ENCODE assay signal across 9 cellular contexts in the genomic region with DNA sequence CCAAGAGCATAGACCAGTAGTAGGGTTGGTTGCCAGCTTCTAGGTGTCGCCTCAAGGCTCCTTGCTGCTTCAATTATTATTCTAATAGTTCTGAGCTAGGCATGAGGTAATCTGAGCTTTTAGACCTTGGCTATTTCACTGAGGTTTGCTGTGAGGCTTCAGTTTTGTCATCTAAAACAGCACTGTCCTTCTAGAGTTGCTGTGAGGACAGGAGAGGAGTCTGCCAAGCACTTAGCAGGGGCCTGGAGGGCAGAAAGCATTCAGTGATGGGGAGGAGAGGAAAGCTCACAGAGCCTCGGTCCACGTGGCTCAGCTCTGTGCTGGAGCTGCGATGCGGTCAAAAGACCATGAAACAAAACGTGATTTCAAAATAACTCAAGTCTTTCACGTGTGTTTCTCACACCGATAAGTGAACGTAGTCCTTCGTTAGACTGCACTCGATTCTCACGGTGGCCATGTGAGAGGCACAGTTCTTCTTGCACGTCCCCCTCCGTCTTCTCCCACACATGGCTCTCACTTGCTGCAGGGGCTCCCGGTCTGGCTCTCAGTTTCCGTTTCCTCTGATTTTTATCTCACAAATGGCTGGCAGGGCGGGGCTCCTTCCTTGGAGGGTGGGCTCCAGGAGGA.
DNase-seq lines count a peak whose midpoint lies in the region; ATAC-seq, FAIRE-seq and TF ChIP-seq lines count a peak whose summit lies in the region.
"Had no signal": no experiment of that assay in that cellular context is flagged by ENCODE, and none has a peak within 500 bp of the region (broad histone marks: within the 10 kb centered on the region; RNA-seq: fewer than 3 reads in every experiment).

No MANE protein-coding gene starts in this region.

- no peak overlapping the region for H3K4me3 Mint-ChIP-seq in GM23338

- H3K9me3 ChIP-seq in OCI-LY3 (ENCODE audit: insufficient read depth, low read length) (no peaks in the 10 kb centered on the region), subcutaneous abdominal adipose tissue (ENCODE audit: control insufficient read depth in 5 of 5, low read length in 5 of 5) (no peaks in the 10 kb centered on the region)

- H3K27ac ChIP-seq in GM23338 (ENCODE audit: low read depth): peak overlapping the region; percentile 55
- no peak overlapping the region for H3K27ac ChIP-seq in OCI-LY3 (ENCODE audit: low read length)
- H3K27ac ChIP-seq in subcutaneous abdominal adipose tissue (ENCODE audit: low read depth, low read length): no peak overlapping the region

- H3K9ac ChIP-seq in OCI-LY3 (ENCODE audit: low read length) (no peak overlapping the region), subcutaneous abdominal adipose tissue (ENCODE audit: low read length in 5 of 5) (no peak overlapping the region)

- H3K4me3 ChIP-seq in GM23338 (peak overlapping the region; percentile 32; the same call in 1 of the 2 replicates), OCI-LY3 (ENCODE audit: low read length) (no peak overlapping the region), fibroblast of pulmonary artery (replicated peaks; ENCODE audit: low read depth, low read length) (no peak overlapping the region), subcutaneous abdominal adipose tissue (ENCODE audit: low read depth in 1 of 5, low read length in 5 of 5) (peak overlapping the region; percentile 14 to 50 (median 38))

- H3K4me1 Mint-ChIP-seq in GM23338: peaks cover 46% of the 10 kb centered on the region

- DNase-seq in GM18507 (ENCODE audit: extremely low spot score, insufficient read length, low read depth) (no peak), GM23338 (ENCODE audit: low spot score) (peak; percentile 56), fibroblast of pulmonary artery (ENCODE audit: low read depth) (peak; percentile 30), NCI-H2081 treated with DMSO at 0.1 percent for 48 hours (lab: John Stamatoyannopoulos, UW) (no peak), SHP77 treated with DMSO at 0.1 percent for 48 hours (lab: John Stamatoyannopoulos, UW) (no peak), NCI-H748 (lab: John Stamatoyannopoulos, UW; ENCODE audit: unreplicated experiment) (no peak)

- peak; percentile 74 for ATAC-seq in GM23338

- H3K4me2 ChIP-seq in GM23338 (peak overlapping the region; percentile 62; the same call in 1 of the 2 replicates), OCI-LY3 (ENCODE audit: low read length) (peak overlapping the region; percentile 34)

- H3K27ac Mint-ChIP-seq in GM23338: peak overlapping the region; percentile 81; the same call in 1 of the 2 replicates

- H3F3A ChIP-seq in GM23338 (replicated peaks; ENCODE audit: low read depth): 0 out of 2 replicates have a peak, but pooled peaks cover 7% of the 10 kb centered on the region

- H3K9me3 Mint-ChIP-seq in GM23338: no peaks in the 10 kb centered on the region

- H4K20me1 ChIP-seq in GM23338 (replicated peaks; ENCODE audit: insufficient read depth) (no peaks in the 10 kb centered on the region), OCI-LY3 (ENCODE audit: insufficient read depth, low read length) (no peaks in the 10 kb centered on the region)

- peak; percentile 91 for FAIRE-seq in GM18507 (lab: Jason Lieb, UNC)
- FAIRE-seq: endometrium had no signal

- peaks cover 41% of the 10 kb centered on the region for H3K4me1 ChIP-seq in GM23338 (ENCODE audit: insufficient read depth)
- H3K4me1 ChIP-seq in OCI-LY3 (ENCODE audit: low read length): peaks cover 51% of the 10 kb centered on the region
- peaks cover 0 to 42% (median 14%) of the 10 kb centered on the region in 5 donors for H3K4me1 ChIP-seq in subcutaneous abdominal adipose tissue (ENCODE audit: control insufficient read depth in 5 of 5, insufficient read depth in 5 of 5, low read length in 5 of 5)

- H3K27me3 Mint-ChIP-seq in GM23338 (ENCODE audit: insufficient read depth, low read depth, poor library complexity): peaks cover 13% of the 10 kb centered on the region

- H3K79me2 ChIP-seq in GM23338 (replicated peaks; ENCODE audit: insufficient read depth) (no peaks in the 10 kb centered on the region), OCI-LY3 (ENCODE audit: low read length) (no peaks in the 10 kb centered on the region)

- TF ChIP-seq CTCF in GM23338 (conservative IDR thresholded peaks at IDR 0.05; ENCODE audit: low read depth in 2 of 2): no peak
- TF ChIP-seq CTCF in OCI-LY3 (IDR thresholded peaks at IDR 0.05; ENCODE audit: low read depth, low read length): no peak
- TF ChIP-seq CTCF in fibroblast of pulmonary artery (IDR thresholded peaks at IDR 0.05; ENCODE audit: low read length, missing control alignments): no peak

- peaks cover 5% of the 10 kb centered on the region; the same call in 1 of the 2 replicates for H3K9me2 ChIP-seq in GM23338 (ENCODE audit: insufficient read depth)

- peak overlapping the region; percentile 92 for H2AFZ ChIP-seq in GM23338
- H2AFZ ChIP-seq in OCI-LY3 (ENCODE audit: low read depth, low read length): peak overlapping the region; percentile 27; the same call in 1 of the 2 replicates

- H3K36me3 Mint-ChIP-seq in GM23338 (ENCODE audit: low read depth): no peaks in the 10 kb centered on the region

- H3K36me3 ChIP-seq in GM23338 (ENCODE audit: insufficient read depth) (no peaks in the 10 kb centered on the region), OCI-LY3 (replicated peaks; ENCODE audit: low read depth, low read length) (no peaks in the 10 kb centered on the region), subcutaneous abdominal adipose tissue (ENCODE audit: control insufficient read depth in 5 of 5, insufficient read depth in 5 of 5, low read length in 5 of 5) (no peaks in the 10 kb centered on the region)

- H3K27me3 ChIP-seq in GM23338 (ENCODE audit: insufficient read depth): no peaks in the 10 kb centered on the region
- no peaks in the 10 kb centered on the region for H3K27me3 ChIP-seq in OCI-LY3 (ENCODE audit: low read depth, low read length)
- no peaks in the 10 kb centered on the region for H3K27me3 ChIP-seq in subcutaneous abdominal adipose tissue (ENCODE audit: control insufficient read depth in 5 of 5, insufficient read depth in 4 of 5, low read length in 5 of 5)

TF ChIP-seq in GM23338, 12 proteins besides CTCF, POLR2A, EP300 and RAD21:
- TF ChIP-seq NANOG (IDR thresholded peaks at IDR 0.05; ENCODE audit: borderline replicate concordance) (no peak), POLR2AphosphoS5 (IDR thresholded peaks at IDR 0.05; ENCODE audit: low read depth) (0 out of 2 replicates have a peak, but pooled peaks have one; percentile 3)

Comparison
In these comparisons a context has a peak if more than half of its experiments do, and no peak if none do; other contexts are left out.
1. DNase-seq: peak in GM23338 (single experiment) and fibroblast of pulmonary artery (single experiment); none in GM18507 (single experiment), NCI-H2081 treated with DMSO at 0.1 percent for 48 hours (single experiment), SHP77 treated with DMSO at 0.1 percent for 48 hours (single experiment) and NCI-H748 (single experiment).
2. H3K4me3 ChIP-seq: peak in GM23338 (single experiment) and subcutaneous abdominal adipose tissue (5 of 5); none in OCI-LY3 (single experiment) and fibroblast of pulmonary artery (single experiment).